Comparison of ENCODE assay signal across 24 cellular contexts in genomic region chr12:132376464-132376830, GRCh38. TPM values are rescaled to one million over a fixed set of nuclear protein-coding genes. Genes with fewer than 3 reads are reported as not detected.
"Had no signal": no experiment of that assay in that cellular context is flagged by ENCODE, and none has a peak within 500 bp of the region (broad histone marks: within the 10 kb centered on the region; RNA-seq: fewer than 3 reads in every experiment).

No MANE protein-coding gene starts in this region.

- H3K27me3 ChIP-seq: SJCRH30 had no signal

- H3K9me3 ChIP-seq: adrenal gland had no signal

- H3K9ac ChIP-seq: SK-N-SH had no signal

- H3K4me2 ChIP-seq: SK-N-SH had no signal

- H3K36me3 ChIP-seq: adrenal gland, SJCRH30 had no signal

- H3K4me3 ChIP-seq: adrenal gland, SJCRH30 had no signal

- H3K27ac ChIP-seq: adrenal gland, SJCRH30, VCaP had no signal

- H3K4me1 ChIP-seq: adrenal gland had no signal

- DNase-seq: activated CD4-positive, alpha-beta memory T cell treated with anti-CD3 and anti-CD28 coated beads for 36 hours; activated CD4-positive, alpha-beta T cell treated with anti-CD3 and anti-CD28 coated beads, Interleukin-2, amount 10 ng/mL, durations not matched to agents 7 days and 5 days; activated CD4-positive, CD25-positive, alpha-beta regulatory T cell; activated CD8-positive, alpha-beta memory T cell treated with anti-CD3 and anti-CD28 coated beads for 24 hours; activated gamma-delta T cell; activated naive CD4-positive, alpha-beta T cell treated with anti-CD3 and anti-CD28 coated beads, Interleukin-2, amount 50 U/mL, for 16 hours; activated naive CD8-positive, alpha-beta T cell treated with anti-CD3 and anti-CD28 coated beads, Interleukin-2, amount 10 ng/mL, durations not matched to agents 7 days and 5 days; activated T-cell treated with anti-CD3 and anti-CD28 coated beads, Interleukin-2, amount 50 U/mL, for 4 hours; anterior cingulate cortex; Karpas-422; MM.1S; NCI-H1105 treated with DMSO at 0.1 percent for 48 hours; NCI-H1436 treated with DMSO at 0.1 percent for 48 hours; NCI-H2081; NCI-H510A treated with DMSO at 0.1 percent for 48 hours; NK-92 treated with Interleukin-12 subunit alpha and Interleukin-12 subunit beta, amount 100 ng/mL, for 24 hours; PC-3; SK-N-SH; T-helper 1 cell had no signal

- ATAC-seq: activated T-cell treated with anti-CD3 and anti-CD28 coated beads, Interleukin-2, amount 50 U/mL, for 4 hours; PC-3 had no signal

RNA-seq across cellular contexts. Expression of gene GALNT9, which starts 47.1 kb away (rescaled TPM):
- total RNA-seq: activated CD4-positive, alpha-beta T cell treated with anti-CD3 and anti-CD28 coated beads, Interleukin-2, amount 10 ng/mL, durations not matched to agents 7 days and 5 days; activated naive CD8-positive, alpha-beta T cell treated with anti-CD3 and anti-CD28 coated beads, Interleukin-2, amount 10 ng/mL, durations not matched to agents 7 days and 5 days; cardiac septum; T-helper 2 cell treated with Interferon-gamma antibody and Interleukin-4, amounts not matched to agents 100 ng/mL and 5 ng/mL, for 36 hours had no signal
- polyA plus RNA-seq: SK-N-SH had no signal
